ENCODE assay signal across 29 cellular contexts in the genomic region with DNA sequence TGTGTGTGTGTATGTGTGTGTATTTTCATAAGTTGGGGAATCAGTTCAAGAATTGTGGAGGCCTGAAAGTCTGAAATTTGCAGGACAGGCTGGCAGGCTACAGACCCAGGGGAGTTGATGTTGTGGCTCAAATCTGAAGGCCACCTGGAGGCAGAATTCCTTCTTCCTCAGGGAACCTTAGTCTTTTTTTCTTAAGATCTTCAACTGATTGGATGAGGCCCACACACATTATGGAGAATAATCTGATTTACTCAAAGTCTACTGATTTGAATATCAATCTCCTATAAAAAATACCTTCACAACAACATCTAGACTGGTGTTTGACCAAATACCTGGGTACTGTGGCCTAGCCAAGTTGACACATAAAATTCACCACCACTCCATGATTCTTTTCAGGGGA.
"Had no signal": no experiment of that assay in that cellular context is flagged by ENCODE, and none has a peak within 500 bp of the region (broad histone marks: within the 10 kb centered on the region; RNA-seq: fewer than 3 reads in every experiment).

No MANE protein-coding gene starts in this region.

- H3K27me3 ChIP-seq: colonic mucosa, dorsolateral prefrontal cortex, esophagus muscularis mucosa, esophagus squamous epithelium, foreskin keratinocyte, gastrocnemius medialis, gastroesophageal sphincter, heart left ventricle, heart right ventricle had no signal

- H3K4me1 Mint-ChIP-seq: endodermal cell had no signal

- DNase-seq: colonic mucosa; cortex of kidney; dermis blood vessel endothelial cell; dorsolateral prefrontal cortex; effector CD4-positive, alpha-beta T cell; effector CD8-positive, alpha-beta T cell; effector memory CD4-positive, alpha-beta T cell; effector memory CD8-positive, alpha-beta T cell; endodermal cell; erythroblast; esophagus squamous epithelium; foreskin fibroblast; foreskin keratinocyte; foreskin melanocyte; gastrocnemius medialis; glutamatergic neuron; head of caudate nucleus; heart left ventricle; heart right ventricle had no signal

- H3K27ac ChIP-seq: colonic mucosa, coronary artery, dorsolateral prefrontal cortex, epithelial cell of prostate, esophagus muscularis mucosa, esophagus squamous epithelium, foreskin keratinocyte, gastrocnemius medialis, gastroesophageal sphincter, heart left ventricle, heart right ventricle had no signal

- H3K4me3 ChIP-seq: colonic mucosa, coronary artery, dorsolateral prefrontal cortex, esophagus muscularis mucosa, esophagus squamous epithelium, gastrocnemius medialis, gastroesophageal sphincter, heart left ventricle, heart right ventricle had no signal

- ATAC-seq: effector memory CD8-positive, alpha-beta T cell; esophagus mucosa; foreskin keratinocyte; gastrocnemius medialis; gastroesophageal sphincter; heart left ventricle; heart right ventricle had no signal

- H3K4me3 Mint-ChIP-seq: dendritic cell treated with granulocyte-macrophage colony-stimulating factor and Interleukin-4, amounts not matched to agents 40 ng/mL and 50 ng/mL, for 4 days; effector memory CD8-positive, alpha-beta T cell; endodermal cell had no signal

- H3K4me1 ChIP-seq: colonic mucosa, esophagus squamous epithelium, foreskin keratinocyte, gastrocnemius medialis had no signal

- FAIRE-seq: colon, endometrium, endothelial cell of umbilical vein, frontal cortex had no signal

- H3K9me3 ChIP-seq: colonic mucosa, esophagus muscularis mucosa, esophagus squamous epithelium, gastrocnemius medialis, gastroesophageal sphincter had no signal

- H3K36me3 ChIP-seq: colonic mucosa, esophagus muscularis mucosa, esophagus squamous epithelium, gastrocnemius medialis, gastroesophageal sphincter, heart left ventricle, heart right ventricle had no signal

- H3K9me3 Mint-ChIP-seq: dendritic cell treated with granulocyte-macrophage colony-stimulating factor and Interleukin-4, amounts not matched to agents 40 ng/mL and 50 ng/mL, for 4 days; effector memory CD8-positive, alpha-beta T cell had no signal

- H3K27me3 Mint-ChIP-seq: dendritic cell treated with granulocyte-macrophage colony-stimulating factor and Interleukin-4, amounts not matched to agents 40 ng/mL and 50 ng/mL, for 4 days had no signal

- H3K27ac Mint-ChIP-seq: dendritic cell treated with granulocyte-macrophage colony-stimulating factor and Interleukin-4, amounts not matched to agents 40 ng/mL and 50 ng/mL, for 4 days; effector memory CD8-positive, alpha-beta T cell; endodermal cell had no signal
